ENCODE assay signal across 8 cellular contexts in the genomic region with DNA sequence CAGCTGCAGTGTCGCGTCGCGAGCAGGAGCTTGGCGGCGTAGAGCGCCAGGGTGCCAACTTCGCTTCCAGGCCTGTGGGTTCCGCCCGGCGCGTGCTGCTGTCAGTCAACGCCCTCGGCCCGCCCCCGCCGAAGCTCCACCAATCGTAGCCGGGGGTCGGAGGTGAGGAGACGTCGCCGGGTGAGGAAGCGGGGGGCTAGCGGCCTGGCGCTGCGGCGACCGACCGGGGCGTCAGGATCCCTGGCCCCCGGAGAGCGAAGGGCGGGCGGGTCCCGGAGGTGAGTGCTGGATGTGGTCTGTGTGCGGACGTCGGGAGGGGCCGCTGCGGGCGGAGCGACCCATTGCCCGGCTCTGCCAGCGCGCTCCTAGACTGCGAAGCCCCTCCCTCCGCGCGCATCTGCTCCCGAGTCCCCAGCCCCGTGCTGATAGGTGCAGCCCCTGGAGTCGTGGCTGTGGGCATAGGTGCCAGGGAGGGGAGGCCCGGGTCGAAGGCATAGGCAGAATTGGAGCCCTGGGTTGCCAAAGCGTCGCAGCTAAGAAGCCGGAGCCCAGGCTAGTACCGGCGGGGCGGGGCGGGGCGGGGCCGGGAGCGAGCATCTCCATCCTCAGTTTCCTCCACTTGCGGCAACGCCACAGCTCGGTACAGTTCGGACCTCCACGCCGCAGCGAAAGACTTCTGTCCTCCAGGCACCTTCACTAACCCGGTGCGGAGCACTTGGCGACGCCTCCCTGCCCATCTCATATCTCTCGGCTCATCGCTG. TPM values are rescaled to one million over a fixed set of nuclear protein-coding genes. Genes with fewer than 3 reads are reported as not detected.
DNase-seq lines count a peak whose midpoint lies in the region; ATAC-seq, FAIRE-seq and TF ChIP-seq lines count a peak whose summit lies in the region.

Gene NXPE3, plus strand, starts transcription at position 165 of the 761 bp plus-strand sequence. CDS start 6,386 bp downstream, outside the sequence.

- peak within 1 kb of the TSS; percentile 71 for H3K4me3 ChIP-seq in BE2C (ENCODE audit: low read depth, low read length)
- peak within 1 kb of the TSS; percentile 84 for H3K4me3 ChIP-seq in coronary artery

- H3K36me3 ChIP-seq in BE2C: peaks cover 19% of the 10 kb centered on the region

- DNase-seq in BE2C (peak; percentile 93), GM19239 (ENCODE audit: insufficient read length, low spot score) (peak; percentile 53), NCI-H510A treated with DMSO at 0.1 percent for 48 hours (lab: John Stamatoyannopoulos, UW) (peak; percentile 74), coronary artery (ENCODE audit: low spot score) (peak; percentile 95), left kidney (ENCODE audit: low read depth, low spot score) (peak; percentile 92)
- DNase-seq in activated CD4-positive, alpha-beta T cell treated with anti-CD3 and anti-CD28 coated beads for 48 hours: peak; percentile 96
- DNase-seq in stimulated activated CD4-positive, alpha-beta T cell treated with anti-CD3 and anti-CD28 coated beads, Interleukin-2, amount 100 ng/mL, for 24 hours: peak; percentile 96

- peak; percentile 94 for ATAC-seq in HG03442 (IDR thresholded peaks at IDR 0.05; ENCODE audit: unreplicated experiment)

- H3K9me3 ChIP-seq in BE2C: no peaks in the 10 kb centered on the region

- peak within 1 kb of the TSS; percentile 73 to 91 for H3K27ac ChIP-seq in coronary artery

- H3K4me1 ChIP-seq in BE2C: no peaks in the 10 kb centered on the region; the same call in 1 of the 2 replicates

- H3K27me3 ChIP-seq in BE2C: no peaks in the 10 kb centered on the region

- TF ChIP-seq CTCF in BE2C (IDR thresholded peaks at IDR 0.05; ENCODE audit: low read depth, low read length): no peak
- TF ChIP-seq CTCF in coronary artery (IDR thresholded peaks at IDR 0.05): no peak

- peak; percentile 90 for FAIRE-seq in GM19239 (lab: Jason Lieb, UNC)

RNA-seq across cellular contexts. Expression of gene NXPE3, which starts in this region (rescaled TPM):
- 24.5 TPM for polyA plus RNA-seq in BE2C (2012; ENCODE audit: insufficient read depth, insufficient read length, low read depth)

Comparison
In these comparisons a context has a peak if more than half of its experiments do, and no peak if none do; other contexts are left out.
1. Peak in every context shown above with its lines: DNase-seq, ATAC-seq, H3K4me3 ChIP-seq and H3K27ac ChIP-seq.